Comparison of ENCODE assay signal across 27 cellular contexts in genomic region chr21:39007985-39008384, GRCh38.
A peak's percentile ranks its signal among the peaks of the same experiment; 100 is the strongest.
DNase-seq lines count a peak whose midpoint lies in the region; ATAC-seq and TF ChIP-seq lines count a peak whose summit lies in the region.
"Had no signal": no experiment of that assay in that cellular context is flagged by ENCODE, and none has a peak within 500 bp of the region (broad histone marks: within the 10 kb centered on the region; RNA-seq: fewer than 3 reads in every experiment).

No MANE protein-coding gene starts in this region.

- H3K27ac ChIP-seq in heart left ventricle = peak overlapping the region in 11 of 12 donors; percentile 58 to 91 (median 82)
- peak overlapping the region; percentile 72 for H3K27ac ChIP-seq in colonic mucosa
- peak overlapping the region in 3 of 4 donors; percentile 76 to 82 (median 80) for H3K27ac ChIP-seq in gastrocnemius medialis
- peak overlapping the region; percentile 79 for H3K27ac ChIP-seq in upper lobe of right lung
- H3K27ac ChIP-seq: A549, GM23248, neutrophil had no signal

- peaks cover 3 to 42% (median 12%) of the 10 kb centered on the region in 4 donors for H3K4me1 Mint-ChIP-seq in naive thymus-derived CD8-positive, alpha-beta T cell

- H3K4me3 Mint-ChIP-seq in naive thymus-derived CD8-positive, alpha-beta T cell = no peak overlapping the region
- H3K4me3 Mint-ChIP-seq: activated CD4-positive, alpha-beta memory T cell treated with anti-CD3 and anti-CD28 coated beads for 36 hours; activated naive CD8-positive, alpha-beta T cell; CD8-positive, alpha-beta memory T cell; memory B cell; stimulated activated naive CD8-positive, alpha-beta T cell treated with anti-CD3 and anti-CD28 coated beads, Interleukin-15, amount 100 ng/mL, for 72 hours; T-helper 1 cell treated with Interleukin-12 subunit alpha and Interleukin-12 subunit beta and Interleukin-4 antibody, amounts not matched to agents 30 μg/mL and 1 μg/mL, for 36 hours had no signal

- no peaks in the 10 kb centered on the region for H3K36me3 Mint-ChIP-seq in naive thymus-derived CD8-positive, alpha-beta T cell
- H3K36me3 Mint-ChIP-seq: activated CD4-positive, alpha-beta memory T cell treated with anti-CD3 and anti-CD28 coated beads for 36 hours; activated naive CD8-positive, alpha-beta T cell; CD8-positive, alpha-beta memory T cell; memory B cell had no signal

- H3K9ac ChIP-seq in colonic mucosa (ENCODE audit: low read depth in 2 of 2, low read length in 2 of 2) = peak overlapping the region in 1 of 2 donors; percentile 26
- H3K9ac ChIP-seq: GM23248, SK-N-SH had no signal

- H3K4me1 ChIP-seq in heart left ventricle (peaks cover 9 to 71% (median 47%) of the 10 kb centered on the region in 12 donors), colonic mucosa (peaks cover 17% of the 10 kb centered on the region), gastrocnemius medialis (peaks cover 7 to 42% of the 10 kb centered on the region in 2 donors), upper lobe of right lung (peaks cover 65% of the 10 kb centered on the region)
- H3K4me1 ChIP-seq: A549 had no signal

- ATAC-seq in heart left ventricle = no peak
- ATAC-seq in left ventricle myocardium superior = no peak
- no peak for ATAC-seq in gastrocnemius medialis
- ATAC-seq in upper lobe of right lung = no peak
- ATAC-seq in naive thymus-derived CD8-positive, alpha-beta T cell = no peak
- ATAC-seq: A549; psoas muscle; stimulated activated naive CD8-positive, alpha-beta T cell treated with anti-CD3 and anti-CD28 coated beads, Interleukin-15, amount 100 ng/mL, for 72 hours had no signal

- no peak for TF ChIP-seq POLR2A in heart left ventricle (IDR thresholded peaks at IDR 0.05)
- no peak for TF ChIP-seq POLR2A in gastrocnemius medialis (IDR thresholded peaks at IDR 0.05)

- H3K4me3 ChIP-seq in heart left ventricle (no peak overlapping the region), colonic mucosa (no peak overlapping the region), gastrocnemius medialis (no peak overlapping the region), upper lobe of right lung (no peak overlapping the region)
- H3K4me3 ChIP-seq: A549, GM23248, psoas muscle had no signal

- no peak for DNase-seq in heart left ventricle
- DNase-seq in left ventricle myocardium superior = no peak
- DNase-seq in colonic mucosa = no peak
- no peak for DNase-seq in gastrocnemius medialis
- DNase-seq in upper lobe of right lung = no peak
- DNase-seq in GM10248 (ENCODE audit: extremely low spot score) = no peak
- no peak for DNase-seq in naive thymus-derived CD8-positive, alpha-beta T cell
- no peak for DNase-seq in T1000 (lab: John Stamatoyannopoulos, UW)
- DNase-seq: activated CD4-positive, alpha-beta memory T cell treated with anti-CD3 and anti-CD28 coated beads for 36 hours; activated CD4-positive, CD25-positive, alpha-beta regulatory T cell treated with anti-CD3 and anti-CD28 coated beads, Interleukin-2, amount 50 U/mL, for 72 hours; activated CD8-positive, alpha-beta memory T cell treated with anti-CD3 and anti-CD28 coated beads, Interleukin-2, amount 50 U/mL, for 48 hours; CD8-positive, alpha-beta memory T cell; cerebellar nuclear complex; glutamatergic neuron; GM23248; psoas muscle; SK-N-SH; small intestine; stimulated activated CD4-positive, alpha-beta T cell treated with anti-CD3 and anti-CD28 coated beads, Interleukin-1b, Interleukin-23, amount 100 ng/mL, for 48 hours; stimulated activated CD8-positive, alpha-beta memory T cell treated with anti-CD3 and anti-CD28 coated beads, Interleukin-4, amount 100 ng/mL, for 48 hours; stimulated activated naive CD8-positive, alpha-beta T cell treated with anti-CD3 and anti-CD28 coated beads, Interleukin-15, amount 100 ng/mL, for 72 hours had no signal

- H3K9me3 ChIP-seq in heart left ventricle = peaks cover 0 to 15% (median 0%) of the 10 kb centered on the region in 12 donors
- H3K9me3 ChIP-seq in colonic mucosa = no peaks in the 10 kb centered on the region
- no peaks in the 10 kb centered on the region for H3K9me3 ChIP-seq in gastrocnemius medialis
- H3K9me3 ChIP-seq in upper lobe of right lung = no peaks in the 10 kb centered on the region
- H3K9me3 ChIP-seq: A549, neutrophil, psoas muscle, SK-N-SH had no signal

- no peaks in the 10 kb centered on the region for H3K9me3 Mint-ChIP-seq in naive thymus-derived CD8-positive, alpha-beta T cell
- H3K9me3 Mint-ChIP-seq: activated CD4-positive, alpha-beta memory T cell treated with anti-CD3 and anti-CD28 coated beads for 36 hours; activated T-helper 2 cell treated with anti-CD3 and anti-CD28 coated beads, Interferon-gamma antibody, Interleukin-2, Interleukin-4, amounts not matched to agents 10 μg/mL and 5 μg/mL and 100 μg/mL, durations not matched to agents 14 hours and 24 hours and 36 hours; CD8-positive, alpha-beta memory T cell; memory B cell; stimulated activated naive CD8-positive, alpha-beta T cell treated with anti-CD3 and anti-CD28 coated beads, Interleukin-15, amount 100 ng/mL, for 72 hours; T-helper 1 cell treated with Interleukin-12 subunit alpha and Interleukin-12 subunit beta and Interleukin-4 antibody, amounts not matched to agents 30 μg/mL and 1 μg/mL, for 36 hours had no signal

- peaks cover 0 to 9% (median 2%) of the 10 kb centered on the region in 5 donors for H3K27me3 Mint-ChIP-seq in naive thymus-derived CD8-positive, alpha-beta T cell
- H3K27me3 Mint-ChIP-seq: activated naive CD8-positive, alpha-beta T cell had no signal

- POLR2A ChIA-PET in GM10248 (lab: Yijun Ruan, JAX) = no interaction called here
- POLR2A ChIA-PET in naive thymus-derived CD8-positive, alpha-beta T cell (lab: Charles Lee) = no interaction called here

- no peak overlapping the region for H3K27ac Mint-ChIP-seq in naive thymus-derived CD8-positive, alpha-beta T cell
- H3K27ac Mint-ChIP-seq: activated CD4-positive, alpha-beta memory T cell treated with anti-CD3 and anti-CD28 coated beads for 36 hours; activated naive CD8-positive, alpha-beta T cell; activated T-helper 2 cell treated with anti-CD3 and anti-CD28 coated beads, Interferon-gamma antibody, Interleukin-2, Interleukin-4, amounts not matched to agents 10 μg/mL and 5 μg/mL and 100 μg/mL, durations not matched to agents 14 hours and 24 hours and 36 hours; CD8-positive, alpha-beta memory T cell; memory B cell had no signal

- TF ChIP-seq CTCF in heart left ventricle (IDR thresholded peaks at IDR 0.05) (no peak), colonic mucosa (IDR thresholded peaks at IDR 0.05) (no peak), gastrocnemius medialis (IDR thresholded peaks at IDR 0.05 in 4 of 5, conservative IDR thresholded peaks at IDR 0.05 in 1 of 5) (no peak), upper lobe of right lung (IDR thresholded peaks at IDR 0.05) (no peak), GM10248 (IDR thresholded peaks at IDR 0.05; ENCODE audit: control extremely low read depth, extremely low read depth, low read depth, missing control alignments) (no peak)

- intact Hi-C loops in heart left ventricle (cut with DNase I) (loop anchor here in 4 of 10 donors (5.0 to 10.0 kb wide), 5 partner anchors 34 to 263 kb away; partner anchors contain the start of gene ETS2 (in 1 of the 4)), left ventricle myocardium superior (cut with micrococcal nuclease) (no loop called here), colonic mucosa (cut with DNase I) (loop anchor here (10.0 kb wide), 1 partner anchor 203 kb away; the partner anchor contains the start of gene ETS2), gastrocnemius medialis (cut with DNase I; ENCODE audit: low total_unique reads) (no loop called here), upper lobe of right lung (cut with DNase I) (no loop called here)

- in situ Hi-C loops in gastrocnemius medialis (cut with MboI; ENCODE audit: low sequenced_read_pairs in 4 of 4) = loop anchor here in 1 of 4 donors (25.0 kb wide), 1 partner anchor 104 kb away; no protein-coding TSS in a partner anchor

- CTCF ChIA-PET in GM10248 (lab: Yijun Ruan, JAX) = no interaction called here

- no peaks in the 10 kb centered on the region for H3K36me3 ChIP-seq in heart left ventricle
- no peaks in the 10 kb centered on the region for H3K36me3 ChIP-seq in colonic mucosa
- H3K36me3 ChIP-seq in gastrocnemius medialis = no peaks in the 10 kb centered on the region
- no peaks in the 10 kb centered on the region for H3K36me3 ChIP-seq in upper lobe of right lung
- H3K36me3 ChIP-seq: neutrophil had no signal

- 91 to 98% (median 97%) methylated on average over 2 of the region's 2 CpGs for WGBS in heart left ventricle, 4 donors

- no peaks in the 10 kb centered on the region for H3K27me3 ChIP-seq in heart left ventricle
- H3K27me3 ChIP-seq in colonic mucosa = no peaks in the 10 kb centered on the region
- no peaks in the 10 kb centered on the region for H3K27me3 ChIP-seq in gastrocnemius medialis
- no peaks in the 10 kb centered on the region for H3K27me3 ChIP-seq in upper lobe of right lung
- H3K27me3 ChIP-seq: neutrophil had no signal
